Comparison of ENCODE assay signal across 17 cellular contexts in the genomic region with DNA sequence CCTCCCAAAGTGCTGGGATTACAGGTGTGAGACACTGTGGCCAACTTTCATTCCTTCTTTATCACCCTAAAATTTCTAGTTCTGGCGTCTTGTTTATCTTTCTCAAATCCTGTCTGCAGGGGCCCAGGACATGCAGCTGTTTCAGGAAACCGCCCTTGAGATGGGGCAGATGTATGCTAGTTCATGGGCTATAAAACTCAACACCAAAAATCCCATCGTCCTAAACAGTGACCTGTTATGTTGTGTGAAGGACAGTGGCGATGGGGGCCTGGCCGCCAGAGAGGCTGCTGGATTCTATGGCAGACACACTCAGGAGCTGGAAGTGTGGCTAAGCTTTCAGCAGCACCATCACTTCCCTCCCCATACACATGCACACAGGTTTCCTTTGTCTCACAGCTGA. TPM values are rescaled to one million over a fixed set of nuclear protein-coding genes. Genes with fewer than 3 reads are reported as not detected.
A peak's percentile ranks its signal among the peaks of the same experiment; 100 is the strongest.
DNase-seq lines count a peak whose midpoint lies in the region; ATAC-seq, FAIRE-seq and TF ChIP-seq lines count a peak whose summit lies in the region.
"Had no signal": no experiment of that assay in that cellular context is flagged by ENCODE, and none has a peak within 500 bp of the region (broad histone marks: within the 10 kb centered on the region; RNA-seq: fewer than 3 reads in every experiment).

No MANE protein-coding gene starts in this region.

- no peak for TF ChIP-seq CTCF in CD4-positive, alpha-beta T cell (IDR thresholded peaks at IDR 0.05)
- TF ChIP-seq CTCF in GM23338 (conservative IDR thresholded peaks at IDR 0.05; ENCODE audit: low read depth in 2 of 2) (no peak), pancreas (IDR thresholded peaks at IDR 0.05) (no peak), esophagus squamous epithelium (IDR thresholded peaks at IDR 0.05) (no peak)

- POLR2A ChIA-PET in CD4-positive, alpha-beta T cell (lab: Charles Lee) = interaction anchor here (1.2 to 2.3 kb wide), 2 partner anchors 13 to 37 kb away, joined by 4 to 7 read pairs; no protein-coding TSS in a partner anchor

- H3K36me3 ChIP-seq in GM23338 (ENCODE audit: insufficient read depth) = peaks cover 4% of the 10 kb centered on the region; the same call in 1 of the 2 replicates
- H3K36me3 ChIP-seq in pancreas = no peaks in the 10 kb centered on the region
- peaks cover 0 to 8% (median 0%) of the 10 kb centered on the region in 3 donors for H3K36me3 ChIP-seq in esophagus squamous epithelium

- no peak overlapping the region for H3K4me2 ChIP-seq in GM23338
- H3K4me2 ChIP-seq: BLaER1 had no signal

- TF ChIP-seq POLR2A in esophagus squamous epithelium (IDR thresholded peaks at IDR 0.05) = no peak

- no peak for ATAC-seq in CD4-positive, alpha-beta T cell (ENCODE audit: poor library complexity)
- ATAC-seq in GM23338 (no peak), pancreas (no peak), GM18868 (IDR thresholded peaks at IDR 0.05; ENCODE audit: unreplicated experiment) (no peak)

- H3K4me3 ChIP-seq in GM23338 = no peak overlapping the region
- no peak overlapping the region for H3K4me3 ChIP-seq in pancreas
- H3K4me3 ChIP-seq in esophagus squamous epithelium = no peak overlapping the region
- H3K4me3 ChIP-seq: BLaER1 had no signal

- H3K27me3 Mint-ChIP-seq in CD4-positive, alpha-beta T cell = no peaks in the 10 kb centered on the region
- H3K27me3 Mint-ChIP-seq in GM23338 (ENCODE audit: insufficient read depth, low read depth, poor library complexity) = peaks cover 8% of the 10 kb centered on the region

- H3K4me1 Mint-ChIP-seq in CD4-positive, alpha-beta T cell (ENCODE audit: low read depth) = peaks cover 78% of the 10 kb centered on the region
- H3K4me1 Mint-ChIP-seq in GM23338 = peaks cover 55% of the 10 kb centered on the region

- no peaks in the 10 kb centered on the region for H3K9me2 ChIP-seq in GM23338 (ENCODE audit: insufficient read depth)

- 73 to 74% methylated on average over 5 of the region's 5 CpGs for WGBS in pancreas, 2 donors
- 71 to 72% methylated on average over 1 to 2 of the region's 5 CpGs for WGBS in esophagus squamous epithelium, 2 donors

- H2AFZ ChIP-seq in GM23338 = no peak overlapping the region

- H3K79me2 ChIP-seq in GM23338 (replicated peaks; ENCODE audit: insufficient read depth) = peaks cover 91% of the 10 kb centered on the region

- H3K27ac Mint-ChIP-seq in CD4-positive, alpha-beta T cell = peak overlapping the region; percentile 9
- no peak overlapping the region for H3K27ac Mint-ChIP-seq in GM23338

- H3F3A ChIP-seq in GM23338 (replicated peaks; ENCODE audit: low read depth) = peaks cover 14% of the 10 kb centered on the region

- intact Hi-C loops in CD4-positive, alpha-beta T cell (cut with DNase I, micrococcal nuclease) = no loop called here
- intact Hi-C loops in pancreas (cut with DNase I) (no loop called here), esophagus squamous epithelium (cut with DNase I) (no loop called here)

- no peaks in the 10 kb centered on the region for H3K9me3 ChIP-seq in CD4-positive, alpha-beta T cell (ENCODE audit: control insufficient read depth, low read length)
- H3K9me3 ChIP-seq in pancreas (no peaks in the 10 kb centered on the region), esophagus squamous epithelium (no peaks in the 10 kb centered on the region)
- H3K9me3 ChIP-seq: BLaER1 had no signal

- peaks cover 53% of the 10 kb centered on the region for H4K20me1 ChIP-seq in GM23338 (replicated peaks; ENCODE audit: insufficient read depth)

- H3K9me3 Mint-ChIP-seq in CD4-positive, alpha-beta T cell = no peaks in the 10 kb centered on the region
- H3K9me3 Mint-ChIP-seq in GM23338 = no peaks in the 10 kb centered on the region

- H3K27ac ChIP-seq in CD4-positive, alpha-beta T cell (ENCODE audit: low read depth, low read length) = no peak overlapping the region
- H3K27ac ChIP-seq in GM23338 (ENCODE audit: low read depth) = 0 out of 2 replicates have a peak overlapping the region, but pooled peaks have one; percentile 45
- peak overlapping the region; percentile 0 for H3K27ac ChIP-seq in cingulate gyrus (ENCODE audit: low read depth, low read length)
- H3K27ac ChIP-seq in pancreas = peak overlapping the region; percentile 21 to 78 (median 59)
- no peak overlapping the region for H3K27ac ChIP-seq in esophagus squamous epithelium
- H3K27ac ChIP-seq: BLaER1 had no signal

- FAIRE-seq in pancreas (lab: Jason Lieb, UNC) = no peak

- peaks cover 30% of the 10 kb centered on the region for H3K36me3 Mint-ChIP-seq in CD4-positive, alpha-beta T cell (ENCODE audit: low read depth)
- H3K36me3 Mint-ChIP-seq in GM23338 (ENCODE audit: low read depth) = 0 out of 3 replicates have a peak, but pooled peaks cover 4% of the 10 kb centered on the region

- no peaks in the 10 kb centered on the region for H3K27me3 ChIP-seq in CD4-positive, alpha-beta T cell (ENCODE audit: control insufficient read depth, insufficient read depth, low read length)
- H3K27me3 ChIP-seq in GM23338 (ENCODE audit: insufficient read depth) = no peaks in the 10 kb centered on the region
- no peaks in the 10 kb centered on the region for H3K27me3 ChIP-seq in pancreas
- no peaks in the 10 kb centered on the region for H3K27me3 ChIP-seq in esophagus squamous epithelium
- H3K27me3 ChIP-seq: BLaER1 had no signal

- CTCF ChIA-PET in CD4-positive, alpha-beta T cell (lab: Charles Lee) = interaction anchor here (0.6 kb wide), 1 partner anchor 17 kb away, joined by 3 read pairs; no protein-coding TSS in a partner anchor

- DNase-seq in CD4-positive, alpha-beta T cell = no peak
- DNase-seq in GM23338 (ENCODE audit: low spot score) = no peak
- DNase-seq in pancreas = no peak
- DNase-seq in HPDE6-E6E7 (ENCODE audit: extremely low spot score) = no peak
- no peak for DNase-seq in esophagus squamous epithelium (lab: John Stamatoyannopoulos, UW)
- DNase-seq: DMS153, EL, HCEC 1CT, Kasumi-1, NCI-H187 treated with DMSO at 0.1 percent for 48 hours, NCI-H2171, NCI-H446 treated with DMSO at 0.1 percent for 48 hours, NCI-H82, SHP77 had no signal

- H3K4me3 Mint-ChIP-seq in CD4-positive, alpha-beta T cell = no peak overlapping the region
- no peak overlapping the region for H3K4me3 Mint-ChIP-seq in GM23338

- H3K4me1 ChIP-seq in GM23338 (ENCODE audit: insufficient read depth) = peaks cover 24% of the 10 kb centered on the region
- peaks cover 27 to 50% (median 39%) of the 10 kb centered on the region in 3 donors for H3K4me1 ChIP-seq in pancreas
- H3K4me1 ChIP-seq in esophagus squamous epithelium = peaks cover 58 to 89% (median 61%) of the 10 kb centered on the region in 3 donors

TF ChIP-seq in GM23338, 12 proteins besides CTCF, POLR2A, EP300 and RAD21:
- TF ChIP-seq NANOG (IDR thresholded peaks at IDR 0.05; ENCODE audit: borderline replicate concordance) (no peak), JUNB (IDR thresholded peaks at IDR 0.05; ENCODE audit: unreplicated experiment) (no peak), STAT1 (IDR thresholded peaks at IDR 0.05; ENCODE audit: unreplicated experiment) (no peak)

RNA-seq across cellular contexts. Expression of a gene that starts 36.6 kb away (rescaled TPM):
- total RNA-seq in CD4-positive, alpha-beta T cell = 10 to 100 TPM; 18.4 to 21.0 TPM
- 42.6 and 45.9 TPM in 2 replicates for total RNA-seq in GM23338 (2014; rRNA removed; shearing (Covaris generic))
- 15.8 and 18.7 TPM in 2 replicates for polyA plus RNA-seq in GM23338 (2016; fragmentation: Nextera tagmentation; extraction: Ambion mirVana)
- 10 to 100 TPM; 19.0 to 30.8 (median 21.5) TPM for total RNA-seq in pancreas
- 10 to 100 TPM; 11.7 to 21.0 TPM for polyA plus RNA-seq in pancreas
- 10 to 100 TPM; 47.0 to 91.0 (median 62.2) TPM for total RNA-seq in esophagus squamous epithelium

RNA-seq across cellular contexts. Expression of a gene that starts 41.5 kb away (rescaled TPM):
- total RNA-seq in CD4-positive, alpha-beta T cell = not detected
- total RNA-seq in GM23338 (2014; rRNA removed; shearing (Covaris generic)) = 60.1 and 66.9 TPM in 2 replicates
- polyA plus RNA-seq in GM23338 (2016; fragmentation: Nextera tagmentation; extraction: Ambion mirVana) (4.7 and 5.5 TPM in 2 replicates), pancreas (1 to 10 TPM; 1.2 to 1.9 TPM)
- total RNA-seq in pancreas (under 1 TPM; 0.37 to 0.79 (median 0.50) TPM), esophagus squamous epithelium (under 1 TPM in 3 of 4 donors, not detected in 1; 0.19 to 0.49 (median 0.22) TPM)

Comparison
In these comparisons a context has a peak if more than half of its experiments do, and no peak if none do; other contexts are left out.
1. H3K27ac ChIP-seq: peak in GM23338 (single experiment), cingulate gyrus (single experiment) and pancreas (4 of 4); none in CD4-positive, alpha-beta T cell (single experiment) and esophagus squamous epithelium (0 of 4).
2. RNA of a gene that starts 41.5 kb away (total RNA-seq): 60.1 to 66.9 TPM in GM23338; 0.37 to 0.79 TPM in pancreas, 0.19 to 0.49 TPM in esophagus squamous epithelium and not detected in CD4-positive, alpha-beta T cell; every median in the first group is over 10 times any median in the second.